In genomic region chr17:14144513-14144912, GRCh38 we compare ENCODE assay signal across 1 cellular context.
TF ChIP-seq lines count a peak whose summit lies in the region.

No MANE protein-coding gene starts in this region.

TF ChIP-seq in GM23338, 12 proteins besides CTCF, POLR2A, EP300 and RAD21 (continued from another document):
- TF ChIP-seq ZNF462 (CRISPR knock-in tag; IDR thresholded peaks at IDR 0.05) (no peak), EZH2phosphoT487 (IDR thresholded peaks at IDR 0.05; ENCODE audit: unreplicated experiment) (no peak), CREB1 (CRISPR knock-in tag; IDR thresholded peaks at IDR 0.05; ENCODE audit: low read depth) (no peak), ZNF114 (CRISPR knock-in tag; IDR thresholded peaks at IDR 0.05) (no peak), NANOG (IDR thresholded peaks at IDR 0.05; ENCODE audit: borderline replicate concordance) (no peak), POLR2AphosphoS5 (IDR thresholded peaks at IDR 0.05; ENCODE audit: low read depth) (no peak), STAT1 (IDR thresholded peaks at IDR 0.05; ENCODE audit: unreplicated experiment) (no peak), JUNB (IDR thresholded peaks at IDR 0.05; ENCODE audit: unreplicated experiment) (no peak), ZNF331 (CRISPR knock-in tag; IDR thresholded peaks at IDR 0.05; ENCODE audit: low read depth) (no peak), ETS1 (IDR thresholded peaks at IDR 0.05) (no peak)
